ENCODE assay signal across 22 cellular contexts in genomic region chr13:78247362-78247761, GRCh38.
DNase-seq lines count a peak whose midpoint lies in the region; FAIRE-seq and TF ChIP-seq lines count a peak whose summit lies in the region.
"Had no signal": no experiment of that assay in that cellular context is flagged by ENCODE, and none has a peak within 500 bp of the region (broad histone marks: within the 10 kb centered on the region; RNA-seq: fewer than 3 reads in every experiment).

No MANE protein-coding gene starts in this region.

- H4K91ac ChIP-seq in H1 (replicated peaks; ENCODE audit: insufficient read length, low read length), result no peak overlapping the region

- H4K8ac ChIP-seq in H1 (ENCODE audit: extremely low read depth, insufficient read depth, low read length), result no peak overlapping the region

- no peak for TF ChIP-seq EP300 in H1 (IDR thresholded peaks at IDR 0.05; ENCODE audit: borderline replicate concordance in 1 of 2, low read depth in 2 of 2, low read length in 2 of 2)

- H2BK12ac ChIP-seq in H1 (ENCODE audit: low read depth, low read length), result no peak overlapping the region

- no peak overlapping the region for H2BK20ac ChIP-seq in H1 (ENCODE audit: low read length)

- H2BK5ac ChIP-seq in H1 (ENCODE audit: low read depth, low read length), result no peak overlapping the region

- no peak overlapping the region for H3K56ac ChIP-seq in H1 (replicated peaks; ENCODE audit: insufficient read length, low read depth, low read length)

- H3K23me2 ChIP-seq in H1 (ENCODE audit: low read depth, low read length), result no peaks in the 10 kb centered on the region

- no peak for FAIRE-seq in H1 (lab: Jason Lieb, UNC)
- FAIRE-seq: GM12892 had no signal

- no peak overlapping the region for H3K18ac ChIP-seq in H1 (ENCODE audit: extremely low read depth, low read length)

- H3K4me1 ChIP-seq in BE2C (no peaks in the 10 kb centered on the region), H1 (replicated peaks in 1 of 4; ENCODE audit: control insufficient read depth in 3 of 4, insufficient read depth in 4 of 4, low read length in 3 of 4) (no peaks in the 10 kb centered on the region)

- no peak overlapping the region for H3K14ac ChIP-seq in H1 (ENCODE audit: insufficient read length)

- no peaks in the 10 kb centered on the region for H3K79me2 ChIP-seq in H1 (ENCODE audit: control insufficient read depth in 1 of 2, insufficient read depth in 2 of 2, low read length in 2 of 2)

- no peak overlapping the region for H2AK5ac ChIP-seq in H1 (ENCODE audit: low read depth, low read length)

- H3K23ac ChIP-seq in H1 (ENCODE audit: insufficient read length), result no peak overlapping the region

- no peak overlapping the region for H4K5ac ChIP-seq in H1 (ENCODE audit: insufficient read length, low read depth, low read length)

- H3K79me1 ChIP-seq in H1 (ENCODE audit: low read depth, low read length), result no peaks in the 10 kb centered on the region

- TF ChIP-seq POLR2A in H1 (IDR thresholded peaks at IDR 0.05; ENCODE audit: control extremely low read depth in 1 of 2, low read depth in 2 of 2, low read length in 2 of 2), result no peak

- no peak overlapping the region for H3K4ac ChIP-seq in H1 (replicated peaks; ENCODE audit: insufficient read length, low read depth, low read length)

- no peaks in the 10 kb centered on the region for H4K20me1 ChIP-seq in H1 (replicated peaks in 1 of 2; ENCODE audit: control insufficient read depth in 1 of 2, insufficient read depth in 2 of 2, low read length in 2 of 2)

- no peaks in the 10 kb centered on the region for H3K9me3 ChIP-seq in BE2C
- H3K9me3 ChIP-seq in H1 (ENCODE audit: insufficient read depth in 2 of 2, low read depth in 1 of 2, low read length in 1 of 2), result no peaks in the 10 kb centered on the region

- peak; percentile 21; the same call in 1 of the 2 replicates for TF ChIP-seq CTCF in BE2C (IDR thresholded peaks at IDR 0.05; ENCODE audit: low read depth, low read length)
- no peak for TF ChIP-seq CTCF in H1 (IDR thresholded peaks at IDR 0.05; ENCODE audit: control extremely low read depth in 1 of 3, insufficient read depth in 1 of 3, low read depth in 1 of 3, low read length in 3 of 3)
- no peak for TF ChIP-seq CTCF in GM13977 (IDR thresholded peaks at IDR 0.05; ENCODE audit: extremely low read depth, insufficient read depth, missing control alignments)

- TF ChIP-seq RAD21 in H1 (IDR thresholded peaks at IDR 0.05 in 1 of 2, conservative IDR thresholded peaks at IDR 0.05 in 1 of 2; ENCODE audit: low read depth in 2 of 2, low read length in 2 of 2), result peak; percentile 36 to 40

- H2BK120ac ChIP-seq in H1 (replicated peaks; ENCODE audit: low read depth, low read length), result no peak overlapping the region

- H3K4me2 ChIP-seq in H1 (ENCODE audit: insufficient read depth in 1 of 2, low read depth in 2 of 2, low read length in 2 of 2), result no peak overlapping the region

- H3K9ac ChIP-seq in H1 (replicated peaks in 1 of 4; ENCODE audit: extremely low read depth in 1 of 4, low read depth in 3 of 4, low read length in 3 of 4), result no peak overlapping the region

- H3K4me3 ChIP-seq in BE2C (ENCODE audit: low read depth, low read length) (no peak overlapping the region), H1 (ENCODE audit: extremely low read depth in 1 of 4, insufficient read depth in 2 of 4, low read depth in 3 of 4, low read length in 4 of 4) (no peak overlapping the region)

- POLR2A ChIA-PET in H1 (lab: Charles Lee; ENCODE audit: partially characterized antibody), result no interaction called here

- CTCF ChIA-PET in H1 (lab: Charles Lee; ENCODE audit: partially characterized antibody), result interaction anchor here (1.0 kb wide), 1 partner anchor 9 kb away, joined by 6 read pairs; no protein-coding TSS in a partner anchor

- no peak overlapping the region for H2AFZ ChIP-seq in H1 (ENCODE audit: low read length)

- H3K36me3 ChIP-seq in BE2C (no peaks in the 10 kb centered on the region), H1 (ENCODE audit: control insufficient read depth in 2 of 4, insufficient read depth in 4 of 4, low read length in 3 of 4) (no peaks in the 10 kb centered on the region)

- no peak overlapping the region for H2BK15ac ChIP-seq in H1 (ENCODE audit: low read length)

- no peak overlapping the region for H3K27ac ChIP-seq in H1 (ENCODE audit: low read depth, low read length)

- in situ Hi-C loops in GM13977 (cut with MboI; ENCODE audit: low pct_unique_long_range_greater_than_20kb, low sequenced_read_pairs, unreplicated experiment), result no loop called here

- DNase-seq in BE2C (no peak), COR-L47 (lab: John Stamatoyannopoulos, UW) (peak; percentile 22), NCI-H748 treated with DMSO at 0.1 percent for 48 hours (lab: John Stamatoyannopoulos, UW) (peak; percentile 7), H1 (ENCODE audit: low read depth in 1 of 2, low spot score in 2 of 2) (no peak), C1 segment of cervical spinal cord (lab: John Stamatoyannopoulos, UW) (no peak), GM13977 (ENCODE audit: low spot score) (no peak)
- DNase-seq in stimulated activated CD4-positive, alpha-beta T cell treated with anti-CD3 and anti-CD28 coated beads, Interleukin-4, amount 100 ng/mL, for 24 hours, result no peak
- DNase-seq: activated CD4-positive, alpha-beta T cell treated with anti-CD3 and anti-CD28 coated beads, Interleukin-2, amount 50 U/mL, for 48 hours; activated naive CD4-positive, alpha-beta T cell; activated naive CD8-positive, alpha-beta T cell treated with anti-CD3 and anti-CD28 coated beads, Interleukin-2, amount 50 U/mL, for 24 hours; activated T-cell treated with anti-CD3 and anti-CD28 coated beads, Interleukin-2, amount 50 U/mL, for 72 hours; caudate nucleus; CD4-positive, CD25-positive, alpha-beta regulatory T cell; cortex of kidney; effector memory CD8-positive, alpha-beta T cell; IMR-90; NCI-H187; NCI-H69; nephron progenitor cell; substantia nigra; trophoblast cell had no signal

- H3K27me3 ChIP-seq in BE2C (0 out of 2 replicates have a peak, but pooled peaks cover 2% of the 10 kb centered on the region), H1 (replicated peaks in 1 of 4; ENCODE audit: control insufficient read depth in 3 of 4, extremely low read depth in 1 of 4, insufficient read depth in 3 of 4, low read length in 3 of 4) (no peaks in the 10 kb centered on the region)

TF ChIP-seq in H1, 55 proteins besides CTCF, POLR2A, EP300 and RAD21:
- no peak for TF ChIP-seq MAX (IDR thresholded peaks at IDR 0.05)
- no peak for TF ChIP-seq RXRA (IDR thresholded peaks at IDR 0.05; ENCODE audit: insufficient read depth, low read depth, low read length)
- TF ChIP-seq TEAD4 (IDR thresholded peaks at IDR 0.05; ENCODE audit: low read depth, low read length), result no peak
- no peak for TF ChIP-seq NANOG (IDR thresholded peaks at IDR 0.05; ENCODE audit: insufficient read depth, low read depth, low read length, poor library complexity, severe bottlenecking)
- no peak for TF ChIP-seq TAF1 (IDR thresholded peaks at IDR 0.05; ENCODE audit: low read depth, low read length)
- no peak for TF ChIP-seq GABPA (IDR thresholded peaks at IDR 0.05; ENCODE audit: borderline replicate concordance, insufficient read depth, low read length)
- no peak for TF ChIP-seq NRF1 (IDR thresholded peaks at IDR 0.05; ENCODE audit: low read depth, low read length)
- no peak for TF ChIP-seq CREB1 (IDR thresholded peaks at IDR 0.05)
- TF ChIP-seq CBX5 (IDR thresholded peaks at IDR 0.05; ENCODE audit: low read depth, low read length), result no peak
- no peak for TF ChIP-seq SP2 (IDR thresholded peaks at IDR 0.05; ENCODE audit: low read length)
- no peak for TF ChIP-seq SAP30 (IDR thresholded peaks at IDR 0.05; ENCODE audit: insufficient read depth, insufficient replicate concordance, low read length)
- no peak for TF ChIP-seq EGR1 (IDR thresholded peaks at IDR 0.05; ENCODE audit: borderline replicate concordance, low read depth, low read length)
- no peak for TF ChIP-seq TBP (IDR thresholded peaks at IDR 0.05; ENCODE audit: low read depth, low read length)
- TF ChIP-seq MAFK (IDR thresholded peaks at IDR 0.05; ENCODE audit: low read depth, low read length), result no peak
- TF ChIP-seq TCF12 (IDR thresholded peaks at IDR 0.05; ENCODE audit: low read depth, low read length), result no peak
- no peak for TF ChIP-seq ASH2L (IDR thresholded peaks at IDR 0.05; ENCODE audit: low read length)
- TF ChIP-seq CEBPB (IDR thresholded peaks at IDR 0.05; ENCODE audit: low read depth, low read length), result no peak
- no peak for TF ChIP-seq RFX5 (IDR thresholded peaks at IDR 0.05; ENCODE audit: borderline replicate concordance, low read depth, low read length)

Comparison
In these comparisons a context has a peak if more than half of its experiments do, and no peak if none do; other contexts are left out.
1. DNase-seq: peak in COR-L47 (single experiment) and NCI-H748 treated with DMSO at 0.1 percent for 48 hours (single experiment); none in BE2C (single experiment), H1 (0 of 2), C1 segment of cervical spinal cord (0 of 14), stimulated activated CD4-positive, alpha-beta T cell treated with anti-CD3 and anti-CD28 coated beads, Interleukin-4, amount 100 ng/mL, for 24 hours (single experiment) and GM13977 (single experiment).